In the genomic region with DNA sequence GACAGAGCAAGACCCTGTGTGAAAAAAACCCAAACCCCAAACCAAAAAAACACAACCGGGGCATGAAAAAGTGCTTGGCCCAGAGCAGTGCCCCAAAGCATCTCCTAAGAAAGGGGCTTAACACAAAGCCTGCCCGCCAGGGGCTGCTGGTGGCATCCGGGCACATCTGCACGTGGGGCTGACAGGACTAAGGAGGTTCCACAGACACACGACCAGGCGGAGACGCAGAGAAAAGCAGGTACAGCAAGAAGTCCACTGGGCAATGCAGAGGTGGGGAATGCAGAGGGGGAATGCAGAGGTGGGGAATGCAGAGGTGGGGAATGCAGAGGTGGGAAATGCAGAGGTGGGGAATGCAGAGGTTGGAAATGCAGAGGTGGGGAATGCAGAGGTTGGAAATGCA, we compare ENCODE assay signal across 9 cellular contexts.
DNase-seq lines count a peak whose midpoint lies in the region; ATAC-seq and TF ChIP-seq lines count a peak whose summit lies in the region.
"Had no signal": no experiment of that assay in that cellular context is flagged by ENCODE, and none has a peak within 500 bp of the region (broad histone marks: within the 10 kb centered on the region; RNA-seq: fewer than 3 reads in every experiment).

No MANE protein-coding gene starts in this region.

- no peak for TF ChIP-seq CTCF in cardiac muscle cell (IDR thresholded peaks at IDR 0.05; ENCODE audit: low read depth, low read length)
- no peak for TF ChIP-seq CTCF in brain microvascular endothelial cell (IDR thresholded peaks at IDR 0.05; ENCODE audit: low read depth, low read length, missing control alignments)
- no peak for TF ChIP-seq CTCF in vagina (IDR thresholded peaks at IDR 0.05)

- H3K9ac ChIP-seq in mesendoderm (ENCODE audit: low read length) = no peak overlapping the region

- peaks cover 33% of the 10 kb centered on the region for H3K79me1 ChIP-seq in mesendoderm (ENCODE audit: low read length)

- peaks cover 83% of the 10 kb centered on the region for H3K79me2 ChIP-seq in mesendoderm (ENCODE audit: control insufficient read depth, insufficient read depth, low read length)

- DNase-seq in cardiac muscle cell (ENCODE audit: low read depth in 1 of 2, low spot score in 1 of 2) (no peak), Right ventricle myocardium inferior (ENCODE audit: missing footprints) (no peak), brain microvascular endothelial cell (no peak), mesendoderm (peak; percentile 77), vagina (ENCODE audit: extremely low spot score in 2 of 2) (no peak), Kasumi-1 (lab: John Stamatoyannopoulos, UW) (no peak)
- no peak for DNase-seq in stimulated activated CD4-positive, alpha-beta T cell treated with anti-CD3 and anti-CD28 coated beads, Interleukin-15, amount 100 ng/mL, for 24 hours

- H4K8ac ChIP-seq in mesendoderm (ENCODE audit: low read depth, low read length) = no peak overlapping the region

- H3K18ac ChIP-seq in mesendoderm (ENCODE audit: low read length) = no peak overlapping the region

- no CpG with 5 or more reads among the region's 7 CpGs for WGBS in mesendoderm (ENCODE audit: extremely low coverage, insufficient coverage, low lambda C conversion rate)

- H3K56ac ChIP-seq in mesendoderm (ENCODE audit: low read length) = no peak overlapping the region

- in situ Hi-C loops in brain microvascular endothelial cell (cut with HindIII; ENCODE audit: low pct_ligation_motif_present, low sequenced_read_pairs) = no loop called here

- no peak overlapping the region for H2BK5ac ChIP-seq in mesendoderm (ENCODE audit: low read length)

- H2BK15ac ChIP-seq in mesendoderm (replicated peaks; ENCODE audit: low read depth) = no peak overlapping the region

- H2BK120ac ChIP-seq in mesendoderm (ENCODE audit: low read depth, low read length) = no peak overlapping the region

- H3K23ac ChIP-seq in mesendoderm (ENCODE audit: low read length) = no peak overlapping the region

- intact Hi-C loops in Right ventricle myocardium inferior (cut with DNase I) = loop anchor here (10.0 kb wide), 1 partner anchor 328 kb away; the partner anchor contains the start of genes CHMP1A and SPATA33
- intact Hi-C loops in vagina (cut with DNase I) = no loop called here

- no peaks in the 10 kb centered on the region for H3K36me3 ChIP-seq in cardiac muscle cell
- peaks cover 2% of the 10 kb centered on the region for H3K36me3 ChIP-seq in brain microvascular endothelial cell (replicated peaks)
- no peaks in the 10 kb centered on the region for H3K36me3 ChIP-seq in mesendoderm (ENCODE audit: control insufficient read depth, insufficient read depth, low read length)
- no peaks in the 10 kb centered on the region for H3K36me3 ChIP-seq in vagina

- H3K27me3 ChIP-seq in cardiac muscle cell = no peaks in the 10 kb centered on the region
- H3K27me3 ChIP-seq in brain microvascular endothelial cell (replicated peaks) = no peaks in the 10 kb centered on the region
- H3K27me3 ChIP-seq in mesendoderm (ENCODE audit: insufficient read depth, low read length, poor library complexity) = no peaks in the 10 kb centered on the region
- H3K27me3 ChIP-seq in vagina = no peaks in the 10 kb centered on the region

- peak overlapping the region; percentile 95 for H3K27ac ChIP-seq in cardiac muscle cell
- H3K27ac ChIP-seq in brain microvascular endothelial cell = peak overlapping the region; percentile 79
- no peak overlapping the region for H3K27ac ChIP-seq in mesendoderm (ENCODE audit: low read depth, low read length)
- H3K27ac ChIP-seq in vagina = peak overlapping the region; percentile 74
- H3K27ac ChIP-seq: SK-N-MC had no signal

- H3K4me2 ChIP-seq in mesendoderm (ENCODE audit: low read length) = no peak overlapping the region

- TF ChIP-seq POLR2A in vagina (IDR thresholded peaks at IDR 0.05) = no peak

- H3K4me3 ChIP-seq in cardiac muscle cell (no peak overlapping the region), brain microvascular endothelial cell (ENCODE audit: low read depth, low read length) (no peak overlapping the region), mesendoderm (ENCODE audit: low read length) (no peak overlapping the region), vagina (no peak overlapping the region)
- H3K4me3 ChIP-seq: SK-N-MC had no signal

- ATAC-seq in Right ventricle myocardium inferior = no peak
- ATAC-seq in HG03039 (IDR thresholded peaks at IDR 0.05; ENCODE audit: unreplicated experiment) = no peak

- no peak overlapping the region for H4K5ac ChIP-seq in mesendoderm (ENCODE audit: low read length)

- no peak overlapping the region for H3K4ac ChIP-seq in mesendoderm (ENCODE audit: low read depth, low read length)

- peaks cover 47% of the 10 kb centered on the region for H3K4me1 ChIP-seq in cardiac muscle cell (ENCODE audit: low read depth)
- H3K4me1 ChIP-seq in mesendoderm (ENCODE audit: control insufficient read depth, low read depth, low read length) = peaks cover 21% of the 10 kb centered on the region
- H3K4me1 ChIP-seq in vagina = peaks cover 82% of the 10 kb centered on the region

- H3K9me3 ChIP-seq in cardiac muscle cell (ENCODE audit: low read depth) (no peaks in the 10 kb centered on the region), vagina (no peaks in the 10 kb centered on the region)

- H2AK5ac ChIP-seq in mesendoderm (ENCODE audit: low read length) = no peak overlapping the region
